In genomic region chr12:108964391-108965166, GRCh38 we compare ENCODE assay signal across 27 cellular contexts. TPM values are rescaled to one million over a fixed set of nuclear protein-coding genes. Genes with fewer than 3 reads are reported as not detected.
"Had no signal": no experiment of that assay in that cellular context is flagged by ENCODE, and none has a peak within 500 bp of the region (broad histone marks: within the 10 kb centered on the region; RNA-seq: fewer than 3 reads in every experiment).

No MANE protein-coding gene starts in this region.

- H3K36me3 Mint-ChIP-seq: natural killer cell; stimulated activated memory B cell treated with anti-CD40 and anti-IgM and Interleukin-4, amounts not matched to agents 10 μg/mL and 1 μg/mL and 100 μg/mL, for 72 hours had no signal

- H3K4me1 Mint-ChIP-seq: natural killer cell; neural crest cell; stimulated activated memory B cell treated with anti-CD40 and anti-IgM and Interleukin-4, amounts not matched to agents 10 μg/mL and 1 μg/mL and 100 μg/mL, for 72 hours had no signal

- H3K4me3 Mint-ChIP-seq: natural killer cell; neural crest cell; stimulated activated memory B cell treated with anti-CD40 and anti-IgM and Interleukin-4, amounts not matched to agents 10 μg/mL and 1 μg/mL and 100 μg/mL, for 72 hours; stimulated activated naive CD8-positive, alpha-beta T cell treated with anti-CD3 and anti-CD28 coated beads, Interleukin-15, Interleukin-2, amounts not matched to agents 100 ng/mL and 50 ng/mL, for 24 hours had no signal

- H3K9me3 Mint-ChIP-seq: natural killer cell; neural crest cell; stimulated activated memory B cell treated with anti-CD40 and anti-IgM and Interleukin-4, amounts not matched to agents 10 μg/mL and 1 μg/mL and 100 μg/mL, for 72 hours; stimulated activated naive CD8-positive, alpha-beta T cell treated with anti-CD3 and anti-CD28 coated beads, Interleukin-15, Interleukin-2, amounts not matched to agents 100 ng/mL and 50 ng/mL, for 24 hours had no signal

- H3K27ac Mint-ChIP-seq: natural killer cell; stimulated activated memory B cell treated with anti-CD40 and anti-IgM and Interleukin-4, amounts not matched to agents 10 μg/mL and 1 μg/mL and 100 μg/mL, for 72 hours; stimulated activated naive CD8-positive, alpha-beta T cell treated with anti-CD3 and anti-CD28 coated beads, Interleukin-15, Interleukin-2, amounts not matched to agents 100 ng/mL and 50 ng/mL, for 24 hours had no signal

- DNase-seq: cortex of kidney; dorsolateral prefrontal cortex; effector memory CD4-positive, alpha-beta T cell; heart left ventricle; hippocampal formation; left colon; mammary epithelial cell; natural killer cell; nucleus accumbens; ovary; spleen; stimulated activated CD4-positive, alpha-beta T cell treated with anti-CD3 and anti-CD28 coated beads, Interleukin-15, amount 100 ng/mL, for 24 hours; stimulated activated CD4-positive, alpha-beta T cell treated with anti-CD3 and anti-CD28 coated beads, Interleukin-1b, Interleukin-23, amount 100 ng/mL, for 48 hours; stimulated activated CD4-positive, alpha-beta T cell treated with anti-CD3 and anti-CD28 coated beads, Interleukin-4, amount 100 ng/mL, for 24 hours; tibial artery; upper lobe of left lung had no signal

RNA-seq across cellular contexts. Expression of gene SVOP, which starts 56.3 kb away (rescaled TPM):
- total RNA-seq: esophagus mucosa, fibroblast of lung, glomerular endothelial cell, kidney epithelial cell, lower leg skin, mesenteric fat pad, mononuclear cell, natural killer cell, ovary, posterior vena cava, spleen, upper lobe of left lung had no signal
- polyA plus RNA-seq: fibroblast of lung, mammary epithelial cell, ovary, spleen had no signal
